28 cellular contexts compared by ENCODE assay signal in genomic region chr4:184198190-184198589, GRCh38. TPM values are rescaled to one million over a fixed set of nuclear protein-coding genes. Genes with fewer than 3 reads are reported as not detected.
"Had no signal": no experiment of that assay in that cellular context is flagged by ENCODE, and none has a peak within 500 bp of the region (broad histone marks: within the 10 kb centered on the region; RNA-seq: fewer than 3 reads in every experiment).

No MANE protein-coding gene starts in this region.

- H3K4me1 ChIP-seq: ascending aorta, breast epithelium, colonic mucosa, heart left ventricle had no signal

- H3K27ac ChIP-seq: ascending aorta, breast epithelium, cardiac muscle cell, colonic mucosa, heart left ventricle had no signal

- H3K27ac Mint-ChIP-seq: activated CD4-positive, alpha-beta memory T cell treated with anti-CD3 and anti-CD28 coated beads, Interleukin-2, amount 10 ng/mL, durations not matched to agents 7 days and 5 days; activated CD4-positive, alpha-beta T cell treated with anti-CD3 and anti-CD28 coated beads, Interleukin-2, amount 10 ng/mL, durations not matched to agents 7 days and 5 days; activated naive CD4-positive, alpha-beta T cell treated with anti-CD3 and anti-CD28 coated beads, Interleukin-2, amount 10 ng/mL, durations not matched to agents 7 days and 5 days; activated naive CD4-positive, alpha-beta T cell treated with anti-CD3 and anti-CD28 coated beads, Interleukin-2, amount 50 U/mL, for 72 hours; activated naive CD8-positive, alpha-beta T cell treated with anti-CD3 and anti-CD28 coated beads, Interleukin-2, amount 10 ng/mL, durations not matched to agents 7 days and 5 days; activated T-cell treated with anti-CD3 and anti-CD28 coated beads, Interleukin-2, amount 50 U/mL, for 24 hours; activated T-cell treated with anti-CD3 and anti-CD28 coated beads, Interleukin-2, amount 50 U/mL, for 72 hours; brain had no signal

- H3K4me3 ChIP-seq: ascending aorta, breast epithelium, cardiac muscle cell, colonic mucosa, heart left ventricle had no signal

- H3K9me3 ChIP-seq: ascending aorta, breast epithelium, colonic mucosa, heart left ventricle had no signal

- ATAC-seq: activated naive CD4-positive, alpha-beta T cell treated with anti-CD3 and anti-CD28 coated beads, Interleukin-2, amount 50 U/mL, for 72 hours; activated T-cell treated with anti-CD3 and anti-CD28 coated beads, Interleukin-2, amount 50 U/mL, for 72 hours; esophagus mucosa; heart left ventricle had no signal

- H3K36me3 ChIP-seq: ascending aorta, breast epithelium, cardiac muscle cell, colonic mucosa, heart left ventricle had no signal

- H3K36me3 Mint-ChIP-seq: activated naive CD4-positive, alpha-beta T cell treated with anti-CD3 and anti-CD28 coated beads, Interleukin-2, amount 10 ng/mL, durations not matched to agents 7 days and 5 days; activated naive CD4-positive, alpha-beta T cell treated with anti-CD3 and anti-CD28 coated beads, Interleukin-2, amount 50 U/mL, for 72 hours; activated naive CD8-positive, alpha-beta T cell treated with anti-CD3 and anti-CD28 coated beads, Interleukin-2, amount 10 ng/mL, durations not matched to agents 7 days and 5 days; brain had no signal

- H3K9me3 Mint-ChIP-seq: activated CD4-positive, alpha-beta memory T cell treated with anti-CD3 and anti-CD28 coated beads, Interleukin-2, amount 10 ng/mL, durations not matched to agents 7 days and 5 days; activated CD4-positive, alpha-beta T cell treated with anti-CD3 and anti-CD28 coated beads, Interleukin-2, amount 10 ng/mL, durations not matched to agents 7 days and 5 days; activated naive CD4-positive, alpha-beta T cell treated with anti-CD3 and anti-CD28 coated beads, Interleukin-2, amount 10 ng/mL, durations not matched to agents 7 days and 5 days; activated naive CD4-positive, alpha-beta T cell treated with anti-CD3 and anti-CD28 coated beads, Interleukin-2, amount 50 U/mL, for 72 hours; activated naive CD8-positive, alpha-beta T cell treated with anti-CD3 and anti-CD28 coated beads, Interleukin-2, amount 10 ng/mL, durations not matched to agents 7 days and 5 days; activated T-cell treated with anti-CD3 and anti-CD28 coated beads, Interleukin-2, amount 50 U/mL, for 24 hours; activated T-cell treated with anti-CD3 and anti-CD28 coated beads, Interleukin-2, amount 50 U/mL, for 72 hours had no signal

- H3K4me1 Mint-ChIP-seq: activated CD4-positive, alpha-beta memory T cell treated with anti-CD3 and anti-CD28 coated beads, Interleukin-2, amount 10 ng/mL, durations not matched to agents 7 days and 5 days; activated CD4-positive, alpha-beta T cell treated with anti-CD3 and anti-CD28 coated beads, Interleukin-2, amount 10 ng/mL, durations not matched to agents 7 days and 5 days; activated naive CD4-positive, alpha-beta T cell treated with anti-CD3 and anti-CD28 coated beads, Interleukin-2, amount 10 ng/mL, durations not matched to agents 7 days and 5 days; activated naive CD8-positive, alpha-beta T cell treated with anti-CD3 and anti-CD28 coated beads, Interleukin-2, amount 10 ng/mL, durations not matched to agents 7 days and 5 days had no signal

- H3K4me3 Mint-ChIP-seq: activated CD4-positive, alpha-beta memory T cell treated with anti-CD3 and anti-CD28 coated beads, Interleukin-2, amount 10 ng/mL, durations not matched to agents 7 days and 5 days; activated CD4-positive, alpha-beta T cell treated with anti-CD3 and anti-CD28 coated beads, Interleukin-2, amount 10 ng/mL, durations not matched to agents 7 days and 5 days; activated naive CD4-positive, alpha-beta T cell treated with anti-CD3 and anti-CD28 coated beads, Interleukin-2, amount 10 ng/mL, durations not matched to agents 7 days and 5 days; activated naive CD8-positive, alpha-beta T cell treated with anti-CD3 and anti-CD28 coated beads, Interleukin-2, amount 10 ng/mL, durations not matched to agents 7 days and 5 days; activated T-cell treated with anti-CD3 and anti-CD28 coated beads, Interleukin-2, amount 50 U/mL, for 24 hours; activated T-cell treated with anti-CD3 and anti-CD28 coated beads, Interleukin-2, amount 50 U/mL, for 72 hours; brain had no signal

- DNase-seq: activated CD4-positive, alpha-beta memory T cell treated with anti-CD3 and anti-CD28 coated beads, Interleukin-2, amount 10 ng/mL, durations not matched to agents 7 days and 5 days; activated CD4-positive, alpha-beta T cell treated with anti-CD3 and anti-CD28 coated beads for 1 hour; activated CD4-positive, alpha-beta T cell treated with anti-CD3 and anti-CD28 coated beads for 4 hours; activated CD4-positive, alpha-beta T cell treated with anti-CD3 and anti-CD28 coated beads, Interleukin-2, amount 10 ng/mL, durations not matched to agents 7 days and 5 days; activated CD4-positive, alpha-beta T cell treated with anti-CD3 and anti-CD28 coated beads, Interleukin-2, amount 50 U/mL, for 4 hours; activated CD8-positive, alpha-beta memory T cell treated with anti-CD3 and anti-CD28 coated beads, Interleukin-2, amount 50 U/mL, for 48 hours; activated gamma-delta T cell; activated naive CD4-positive, alpha-beta T cell; activated naive CD4-positive, alpha-beta T cell treated with anti-CD3 and anti-CD28 coated beads, Interleukin-2, amount 10 ng/mL, durations not matched to agents 7 days and 5 days; activated naive CD8-positive, alpha-beta T cell treated with anti-CD3 and anti-CD28 coated beads, Interleukin-2, amount 10 ng/mL, durations not matched to agents 7 days and 5 days; activated T-cell treated with anti-CD3 and anti-CD28 coated beads for 4 hours; activated T-cell treated with anti-CD3 and anti-CD28 coated beads, Interleukin-2, amount 50 U/mL, for 24 hours; activated T-cell treated with anti-CD3 and anti-CD28 coated beads, Interleukin-2, amount 50 U/mL, for 72 hours; central memory CD4-positive, alpha-beta T cell; cerebellar nuclear complex; colonic mucosa; effector CD8-positive, alpha-beta T cell; foreskin fibroblast; glutamatergic neuron; heart left ventricle; T-helper 2 cell had no signal

- H3K27me3 ChIP-seq: ascending aorta, breast epithelium, cardiac muscle cell, colonic mucosa had no signal

- H3K27me3 Mint-ChIP-seq: activated T-cell treated with anti-CD3 and anti-CD28 coated beads, Interleukin-2, amount 50 U/mL, for 24 hours had no signal

RNA-seq across cellular contexts. Expression of gene ENPP6, which starts 19.5 kb away (rescaled TPM):
- total RNA-seq: ascending aorta, cardiac muscle cell, epithelial cell of proximal tubule, esophagus mucosa had no signal
- polyA plus RNA-seq: cardiac muscle cell had no signal
